Comparison of ENCODE assay signal across 11 cellular contexts in the genomic region with DNA sequence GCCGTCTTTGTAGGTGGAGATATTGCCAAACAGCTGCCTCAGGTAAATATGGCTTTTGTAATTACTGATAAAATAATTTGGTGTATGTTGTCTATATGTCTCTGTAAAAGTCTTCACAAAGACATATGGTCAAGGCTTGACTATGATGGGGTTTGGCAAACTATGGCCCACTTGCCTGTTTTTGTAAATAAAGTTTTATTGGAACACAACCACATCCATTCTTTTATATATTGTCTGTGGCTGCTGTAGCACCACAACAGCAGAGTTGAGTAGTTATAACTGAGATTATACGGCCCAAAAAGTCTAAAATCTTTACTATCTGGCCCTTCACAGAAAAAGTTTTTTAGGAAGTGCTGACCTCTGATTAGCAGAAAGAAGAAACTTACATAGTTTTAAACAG.
"Had no signal": no experiment of that assay in that cellular context is flagged by ENCODE, and none has a peak within 500 bp of the region (broad histone marks: within the 10 kb centered on the region; RNA-seq: fewer than 3 reads in every experiment).

No MANE protein-coding gene starts in this region.

- H3K4me2 ChIP-seq: GM23338 had no signal

- H3K9ac ChIP-seq: GM23248 had no signal

- DNase-seq: GM23248, GOT3, H7, H9, HCEC 1CT, HFFc6 had no signal

- H3K9me3 ChIP-seq: HAP-1 had no signal

- H3K27ac ChIP-seq: GM23248 had no signal

- H2AFZ ChIP-seq: GM23248, GM23338 had no signal

- H3K4me3 ChIP-seq: GM23248, GM23338, HAP-1 had no signal

- H3K4me1 ChIP-seq: HAP-1 had no signal

- ATAC-seq: GM23338, HCT116 had no signal

- H3K36me3 ChIP-seq: HAP-1 had no signal

- FAIRE-seq: H1, H54 had no signal
